Comparison of ENCODE assay signal across 29 cellular contexts in genomic region chrX:33045882-33046281, GRCh38.
"Had no signal": no experiment of that assay in that cellular context is flagged by ENCODE, and none has a peak within 500 bp of the region (broad histone marks: within the 10 kb centered on the region; RNA-seq: fewer than 3 reads in every experiment).

No MANE protein-coding gene starts in this region.

- H3K27ac ChIP-seq: colonic mucosa, epithelial cell of prostate, foreskin keratinocyte, neutrophil, pancreas, thoracic aorta, upper lobe of left lung had no signal

- DNase-seq: colonic mucosa; effector CD8-positive, alpha-beta T cell; endodermal cell; foreskin keratinocyte; glutamatergic neuron; hypothalamus; immature natural killer cell; islet precursor cell; kidney glomerular epithelial cell; mesenchymal stem cell; mucosa of descending colon; naive B cell; pancreas; sigmoid colon; stimulated activated CD4-positive, alpha-beta T cell treated with anti-CD3 and anti-CD28 coated beads, Interleukin-2, amount 100 ng/mL, for 24 hours; stimulated activated CD4-positive, alpha-beta T cell treated with anti-CD3 and anti-CD28 coated beads, Interleukin-4, amount 100 ng/mL, for 24 hours; stimulated activated naive CD8-positive, alpha-beta T cell treated with anti-CD3 and anti-CD28 coated beads, Interleukin-15, Interleukin-2, amounts not matched to agents 100 U/mL and 50 U/mL, for 24 hours; upper lobe of left lung had no signal

- H3K4me1 Mint-ChIP-seq: immature natural killer cell; mesothelial cell of epicardium; naive B cell; neural crest cell; stimulated activated memory B cell treated with anti-CD40 and anti-IgM and Interleukin-4, amounts not matched to agents 10 μg/mL and 1 μg/mL and 100 μg/mL, for 72 hours had no signal

- H3K9me3 Mint-ChIP-seq: dendritic cell treated with granulocyte-macrophage colony-stimulating factor and Interleukin-4, amounts not matched to agents 40 ng/mL and 50 ng/mL, for 4 days; natural killer cell treated with Interleukin-12 subunit alpha and Interleukin-12 subunit beta and Interleukin-15 and Interleukin-18, amount 100 ng/mL, for 72 hours; stimulated activated memory B cell treated with anti-CD40 and anti-IgM and Interleukin-4, amounts not matched to agents 10 μg/mL and 1 μg/mL and 100 μg/mL, for 72 hours had no signal

- H3K9me3 ChIP-seq: colonic mucosa, mucosa of descending colon, neutrophil, pancreas, sigmoid colon, thoracic aorta, tibial nerve, upper lobe of left lung had no signal

- H3K36me3 Mint-ChIP-seq: immature natural killer cell; naive B cell; natural killer cell treated with Interleukin-12 subunit alpha and Interleukin-12 subunit beta and Interleukin-15 and Interleukin-18, amount 100 ng/mL, for 72 hours; stimulated activated memory B cell treated with anti-CD40 and anti-IgM and Interleukin-4, amounts not matched to agents 10 μg/mL and 1 μg/mL and 100 μg/mL, for 72 hours had no signal

- ATAC-seq: esophagus mucosa; foreskin keratinocyte; mucosa of descending colon; natural killer cell treated with Interleukin-12 subunit alpha and Interleukin-12 subunit beta and Interleukin-15 and Interleukin-18, amount 100 ng/mL, for 72 hours; pancreas; stimulated activated memory B cell treated with anti-CD40 and anti-IgM and Interleukin-4, amounts not matched to agents 10 μg/mL and 1 μg/mL and 100 μg/mL, for 72 hours; stimulated activated naive CD8-positive, alpha-beta T cell treated with anti-CD3 and anti-CD28 coated beads, Interleukin-15, Interleukin-2, amounts not matched to agents 100 U/mL and 50 U/mL, for 24 hours had no signal

- H3K36me3 ChIP-seq: colonic mucosa, neutrophil, pancreas, sigmoid colon, thoracic aorta, tibial nerve, upper lobe of left lung had no signal

- H3K27me3 ChIP-seq: colonic mucosa, foreskin keratinocyte, neutrophil, pancreas, sigmoid colon, tibial nerve, upper lobe of left lung had no signal

- FAIRE-seq: urothelium cell line had no signal

- H3K27me3 Mint-ChIP-seq: dendritic cell treated with granulocyte-macrophage colony-stimulating factor and Interleukin-4, amounts not matched to agents 40 ng/mL and 50 ng/mL, for 4 days; naive B cell; natural killer cell treated with Interleukin-12 subunit alpha and Interleukin-12 subunit beta and Interleukin-15 and Interleukin-18, amount 100 ng/mL, for 72 hours; stimulated activated memory B cell treated with anti-CD40 and anti-IgM and Interleukin-4, amounts not matched to agents 10 μg/mL and 1 μg/mL and 100 μg/mL, for 72 hours had no signal

- H3K4me3 ChIP-seq: colonic mucosa, mucosa of descending colon, pancreas, sigmoid colon, thoracic aorta, tibial nerve, upper lobe of left lung had no signal

- H3K4me3 Mint-ChIP-seq: dendritic cell treated with granulocyte-macrophage colony-stimulating factor and Interleukin-4, amounts not matched to agents 40 ng/mL and 50 ng/mL, for 4 days; endodermal cell; immature natural killer cell; mesothelial cell of epicardium; naive B cell; natural killer cell treated with Interleukin-12 subunit alpha and Interleukin-12 subunit beta and Interleukin-15 and Interleukin-18, amount 100 ng/mL, for 72 hours; neural crest cell; stimulated activated memory B cell treated with anti-CD40 and anti-IgM and Interleukin-4, amounts not matched to agents 10 μg/mL and 1 μg/mL and 100 μg/mL, for 72 hours had no signal

- H3K27ac Mint-ChIP-seq: dendritic cell treated with granulocyte-macrophage colony-stimulating factor and Interleukin-4, amounts not matched to agents 40 ng/mL and 50 ng/mL, for 4 days; endodermal cell; immature natural killer cell; mesothelial cell of epicardium; natural killer cell treated with Interleukin-12 subunit alpha and Interleukin-12 subunit beta and Interleukin-15 and Interleukin-18, amount 100 ng/mL, for 72 hours; stimulated activated memory B cell treated with anti-CD40 and anti-IgM and Interleukin-4, amounts not matched to agents 10 μg/mL and 1 μg/mL and 100 μg/mL, for 72 hours had no signal

- H3K4me1 ChIP-seq: colonic mucosa, foreskin keratinocyte, pancreas, tibial nerve, upper lobe of left lung had no signal
